8 cellular contexts compared by ENCODE assay signal in the genomic region with DNA sequence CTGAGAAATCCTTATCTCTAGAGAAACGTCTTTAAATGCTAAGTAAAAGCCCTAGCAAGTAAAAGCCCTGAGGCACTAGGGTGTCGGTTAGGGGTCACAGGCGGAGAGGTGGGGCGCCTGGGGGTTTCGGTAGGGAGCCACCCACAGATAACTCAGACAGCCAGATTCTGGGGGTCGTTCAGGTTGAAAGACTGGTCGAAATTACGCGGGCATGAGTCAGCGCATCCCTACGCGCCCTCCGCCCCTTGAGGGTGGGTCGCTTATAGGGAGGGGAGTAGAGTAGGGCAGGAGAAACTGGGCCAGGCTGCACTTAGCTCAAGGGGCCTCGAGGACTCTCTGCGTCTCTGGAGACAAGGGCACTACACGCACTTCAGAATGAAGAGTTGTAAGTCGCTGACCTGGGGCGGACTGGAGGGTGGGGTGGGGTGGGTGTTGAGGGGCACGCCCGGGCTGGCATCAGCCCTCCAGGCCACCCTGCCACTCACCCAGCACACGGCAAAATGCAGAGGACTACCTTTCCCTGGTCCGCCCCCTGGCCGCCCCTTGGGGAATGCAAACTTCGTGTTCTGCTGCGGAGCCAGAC. TPM values are rescaled to one million over a fixed set of nuclear protein-coding genes. Genes with fewer than 3 reads are reported as not detected.
DNase-seq lines count a peak whose midpoint lies in the region; ATAC-seq and TF ChIP-seq lines count a peak whose summit lies in the region.

No MANE protein-coding gene starts in this region.

- peaks cover 39 to 47% of the 10 kb centered on the region in 2 donors for H3K4me1 Mint-ChIP-seq in effector memory CD8-positive, alpha-beta T cell (ENCODE audit: low read depth in 2 of 2)

- no peaks in the 10 kb centered on the region for H3K9me3 ChIP-seq in Peyer's patch
- no peaks in the 10 kb centered on the region for H3K9me3 ChIP-seq in mononuclear cell (ENCODE audit: low read depth, low read length)

- peak overlapping the region; percentile 89 to 91 for H3K4me3 Mint-ChIP-seq in effector memory CD8-positive, alpha-beta T cell

- ATAC-seq in effector memory CD8-positive, alpha-beta T cell (replicated peaks): peak; percentile 12
- ATAC-seq in GM21528 (IDR thresholded peaks at IDR 0.05; ENCODE audit: low FRiP score, unreplicated experiment): no peak
- no peak for ATAC-seq in HG03571 (IDR thresholded peaks at IDR 0.05; ENCODE audit: unreplicated experiment)

- peak overlapping the region; percentile 50 to 74 (median 69) for H3K4me3 ChIP-seq in Peyer's patch
- H3K4me3 ChIP-seq in mononuclear cell (ENCODE audit: low read length): peak overlapping the region; percentile 49

- peak overlapping the region; percentile 91 to 92 for H3K27ac Mint-ChIP-seq in effector memory CD8-positive, alpha-beta T cell

- peaks cover 0 to 25% (median 0%) of the 10 kb centered on the region in 3 donors for H3K36me3 ChIP-seq in Peyer's patch

- H3K27ac ChIP-seq in Peyer's patch: peak overlapping the region; percentile 72 to 85 (median 78)

- DNase-seq in NCI-H187 (lab: John Stamatoyannopoulos, UW): peak; percentile 14 to 44
- DNase-seq in NCI-H187 treated with DMSO at 0.1 percent for 48 hours (lab: John Stamatoyannopoulos, UW): no peak
- DNase-seq in Peyer's patch: peak; percentile 41 to 70 (median 65)
- DNase-seq in effector memory CD8-positive, alpha-beta T cell: no peak
- no peak for DNase-seq in NCI-H1092 treated with DMSO at 0.1 percent for 48 hours (lab: John Stamatoyannopoulos, UW)

- H3K4me1 ChIP-seq in Peyer's patch (peaks cover 0 to 30% (median 5%) of the 10 kb centered on the region in 4 donors), mononuclear cell (ENCODE audit: insufficient read depth, low read length) (peaks cover 41% of the 10 kb centered on the region)

- no peak for TF ChIP-seq POLR2A in Peyer's patch (IDR thresholded peaks at IDR 0.05)

- H3K9me3 Mint-ChIP-seq in effector memory CD8-positive, alpha-beta T cell: no peaks in the 10 kb centered on the region

- TF ChIP-seq CTCF in Peyer's patch (IDR thresholded peaks at IDR 0.05): peak in 2 of 6 experiments; percentile 24 to 31

- peaks cover 16% of the 10 kb centered on the region for H3K36me3 Mint-ChIP-seq in effector memory CD8-positive, alpha-beta T cell (ENCODE audit: insufficient read depth)

- no peaks in the 10 kb centered on the region for H3K27me3 ChIP-seq in Peyer's patch
- peaks cover 36% of the 10 kb centered on the region for H3K27me3 ChIP-seq in mononuclear cell (ENCODE audit: insufficient read depth, low read length)

- H3K27me3 Mint-ChIP-seq in effector memory CD8-positive, alpha-beta T cell: peaks cover 26 to 40% of the 10 kb centered on the region in 2 donors

RNA-seq across cellular contexts. Expression of gene PPT2, which starts 0.6 kb away (rescaled TPM):
- total RNA-seq in Peyer's patch (100 to 1,000 TPM in 1 of 4 donors, 10 to 100 TPM in 2, 1 to 10 TPM in 1; 7.4 to 121 (median 26.9) TPM), mononuclear cell (6.0 TPM)

RNA-seq across cellular contexts. Expression of gene PRRT1, which starts 1.6 kb away (rescaled TPM):
- total RNA-seq in Peyer's patch (1 to 10 TPM in 3 of 4 donors, not detected in 1; 3.1 to 4.1 (median 3.8) TPM), mononuclear cell (0.42 TPM)

RNA-seq across cellular contexts. Expression of gene EGFL8, which starts 11.1 kb away (rescaled TPM):
- 10 to 100 TPM in 3 of 4 donors, 1 to 10 TPM in 1; 8.9 to 28.1 (median 16.2) TPM for total RNA-seq in Peyer's patch
- total RNA-seq in mononuclear cell: 0.73 TPM

RNA-seq across cellular contexts. Expression of gene AGPAT1, which starts 22.5 kb away (rescaled TPM):
- total RNA-seq in Peyer's patch (100 to 1,000 TPM in 1 of 4 donors, 10 to 100 TPM in 3; 28.9 to 140 (median 90.7) TPM), mononuclear cell (12.9 TPM)

RNA-seq across cellular contexts. Expression of gene FKBPL, which starts 23.3 kb away (rescaled TPM):
- total RNA-seq in Peyer's patch (1 to 10 TPM; 5.1 to 6.6 (median 5.6) TPM), mononuclear cell (1.2 TPM)

Comparison
In these comparisons a context has a peak if more than half of its experiments do, and no peak if none do; other contexts are left out.
1. DNase-seq: peak in NCI-H187 (2 of 2) and Peyer's patch (3 of 3); none in NCI-H187 treated with DMSO at 0.1 percent for 48 hours (single experiment), effector memory CD8-positive, alpha-beta T cell (0 of 3) and NCI-H1092 treated with DMSO at 0.1 percent for 48 hours (single experiment).